12 cellular contexts compared by ENCODE assay signal in the genomic region with DNA sequence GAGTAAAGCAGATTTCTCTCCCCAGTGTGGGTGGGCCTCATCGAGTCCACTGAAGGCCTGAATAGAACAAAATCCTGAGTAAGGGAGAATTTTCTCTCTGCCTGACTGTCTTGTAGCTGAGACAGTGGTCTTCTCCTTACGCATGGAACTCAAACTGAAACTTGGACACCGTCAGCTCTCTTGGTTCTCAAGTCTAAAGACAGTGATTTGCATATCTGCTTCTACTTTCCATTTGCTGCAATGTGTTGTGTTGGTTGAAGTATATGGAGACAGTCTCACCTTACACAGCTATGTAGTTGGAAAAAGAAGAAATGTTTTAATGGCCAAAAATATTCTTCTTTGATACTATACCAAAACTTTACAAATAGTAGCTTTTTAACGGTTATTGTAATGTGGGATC.
DNase-seq lines count a peak whose midpoint lies in the region; ATAC-seq and TF ChIP-seq lines count a peak whose summit lies in the region.
"Had no signal": no experiment of that assay in that cellular context is flagged by ENCODE, and none has a peak within 500 bp of the region (broad histone marks: within the 10 kb centered on the region; RNA-seq: fewer than 3 reads in every experiment).

No MANE protein-coding gene starts in this region.

- H3K9me3 Mint-ChIP-seq in activated B cell treated with CpG ODN at 0.5 μM for 24 hours, result peaks cover 3% of the 10 kb centered on the region
- H3K9me3 Mint-ChIP-seq in activated naive CD4-positive, alpha-beta T cell treated with anti-CD3 and anti-CD28 coated beads, Interleukin-2, amount 10 ng/mL, durations not matched to agents 7 days and 5 days, result peaks cover 6% of the 10 kb centered on the region

- no peaks in the 10 kb centered on the region for H3K9me3 ChIP-seq in vagina

- H3K27me3 ChIP-seq in vagina, result no peaks in the 10 kb centered on the region

- no peaks in the 10 kb centered on the region for H3K36me3 Mint-ChIP-seq in activated B cell treated with CpG ODN at 0.5 μM for 24 hours (ENCODE audit: low read depth)
- H3K36me3 Mint-ChIP-seq in activated naive CD4-positive, alpha-beta T cell treated with anti-CD3 and anti-CD28 coated beads, Interleukin-2, amount 10 ng/mL, durations not matched to agents 7 days and 5 days, result no peaks in the 10 kb centered on the region

- H3K4me3 Mint-ChIP-seq in activated B cell treated with CpG ODN at 0.5 μM for 24 hours, result peak overlapping the region; percentile 6
- H3K4me3 Mint-ChIP-seq in activated naive CD4-positive, alpha-beta T cell treated with anti-CD3 and anti-CD28 coated beads, Interleukin-2, amount 10 ng/mL, durations not matched to agents 7 days and 5 days, result no peak overlapping the region

- H3K4me1 ChIP-seq in vagina, result no peaks in the 10 kb centered on the region

- DNase-seq in activated B cell treated with CpG ODN at 0.5 μM for 24 hours (no peak), NCI-H187 treated with DMSO at 0.1 percent for 48 hours (lab: John Stamatoyannopoulos, UW) (no peak), NCI-H446 treated with DMSO at 0.1 percent for 48 hours (lab: John Stamatoyannopoulos, UW) (no peak), vagina (ENCODE audit: extremely low spot score in 2 of 2) (no peak)
- DNase-seq in activated naive CD4-positive, alpha-beta T cell treated with anti-CD3 and anti-CD28 coated beads, Interleukin-2, amount 10 ng/mL, durations not matched to agents 7 days and 5 days, result no peak
- DNase-seq: Karpas-422, midbrain, NCI-H524 treated with DMSO at 0.1 percent for 48 hours, right cardiac atrium had no signal

- H3K27me3 Mint-ChIP-seq in activated B cell treated with CpG ODN at 0.5 μM for 24 hours, result no peaks in the 10 kb centered on the region
- no peaks in the 10 kb centered on the region for H3K27me3 Mint-ChIP-seq in activated naive CD4-positive, alpha-beta T cell treated with anti-CD3 and anti-CD28 coated beads, Interleukin-2, amount 10 ng/mL, durations not matched to agents 7 days and 5 days

- peaks cover 12% of the 10 kb centered on the region for H3K4me1 Mint-ChIP-seq in activated B cell treated with CpG ODN at 0.5 μM for 24 hours
- H3K4me1 Mint-ChIP-seq in activated naive CD4-positive, alpha-beta T cell treated with anti-CD3 and anti-CD28 coated beads, Interleukin-2, amount 10 ng/mL, durations not matched to agents 7 days and 5 days, result peaks cover 3% of the 10 kb centered on the region

- ATAC-seq in GM18870 (IDR thresholded peaks at IDR 0.05; ENCODE audit: unreplicated experiment) (peak; percentile 99), GM21515 (IDR thresholded peaks at IDR 0.05; ENCODE audit: unreplicated experiment) (peak; percentile 99), HG03064 (IDR thresholded peaks at IDR 0.05; ENCODE audit: low read depth, unreplicated experiment) (peak; percentile 96), activated B cell treated with CpG ODN at 0.5 μM for 24 hours (ENCODE audit: low read depth) (peak; percentile 50)
- ATAC-seq: right cardiac atrium had no signal

- no peak for TF ChIP-seq POLR2A in vagina (IDR thresholded peaks at IDR 0.05)

- CTCF ChIA-PET in activated B cell treated with CpG ODN at 0.5 μM for 24 hours (lab: Charles Lee), result no interaction called here
- CTCF ChIA-PET in activated naive CD4-positive, alpha-beta T cell treated with anti-CD3 and anti-CD28 coated beads, Interleukin-2, amount 10 ng/mL, durations not matched to agents 7 days and 5 days (lab: Charles Lee), result no interaction called here

- intact Hi-C loops in activated B cell treated with CpG ODN at 0.5 μM for 24 hours (cut with micrococcal nuclease), result no loop called here
- intact Hi-C loops in vagina (cut with DNase I), result no loop called here

- no peak overlapping the region for H3K4me3 ChIP-seq in vagina

- POLR2A ChIA-PET in activated B cell treated with CpG ODN at 0.5 μM for 24 hours (lab: Charles Lee), result no interaction called here

- H3K36me3 ChIP-seq in vagina, result no peaks in the 10 kb centered on the region

- H3K27ac ChIP-seq in vagina, result no peak overlapping the region

- no peak for TF ChIP-seq CTCF in activated B cell treated with CpG ODN at 0.5 μM for 24 hours (IDR thresholded peaks at IDR 0.05)
- TF ChIP-seq CTCF in vagina (IDR thresholded peaks at IDR 0.05), result no peak

- no peak overlapping the region for H3K27ac Mint-ChIP-seq in activated B cell treated with CpG ODN at 0.5 μM for 24 hours
- no peak overlapping the region for H3K27ac Mint-ChIP-seq in activated naive CD4-positive, alpha-beta T cell treated with anti-CD3 and anti-CD28 coated beads, Interleukin-2, amount 10 ng/mL, durations not matched to agents 7 days and 5 days
